Comparison of ENCODE assay signal across 10 cellular contexts in genomic region chr4:38803833-38804653, GRCh38. TPM values are rescaled to one million over a fixed set of nuclear protein-coding genes. Genes with fewer than 3 reads are reported as not detected.
DNase-seq lines count a peak whose midpoint lies in the region; ATAC-seq lines count a peak whose summit lies in the region.
"Had no signal": no experiment of that assay in that cellular context is flagged by ENCODE, and none has a peak within 500 bp of the region (broad histone marks: within the 10 kb centered on the region; RNA-seq: fewer than 3 reads in every experiment).

No MANE protein-coding gene starts in this region.

- H3K4me2 ChIP-seq in neuronal stem cell (ENCODE audit: insufficient read depth, low read length, poor library complexity, severe bottlenecking), result no peak overlapping the region

- no peaks in the 10 kb centered on the region for H3K27me3 Mint-ChIP-seq in activated CD8-positive, alpha-beta memory T cell treated with anti-CD3 and anti-CD28 coated beads, Interleukin-2, amount 10 ng/mL, durations not matched to agents 7 days and 5 days

- CTCF ChIA-PET in activated CD8-positive, alpha-beta memory T cell treated with anti-CD3 and anti-CD28 coated beads, Interleukin-2, amount 10 ng/mL, durations not matched to agents 7 days and 5 days (lab: Charles Lee), result interaction anchor here (0.8 to 5.3 kb wide), 12 partner anchors 11 to 1002 kb away, joined by 3 to 39 read pairs (median 6); partner anchors contain the start of genes TLR10 and TLR6

- no peak overlapping the region for H3K4ac ChIP-seq in neuronal stem cell (ENCODE audit: low read length)

- peak; percentile 31 for ATAC-seq in activated CD8-positive, alpha-beta memory T cell treated with anti-CD3 and anti-CD28 coated beads, Interleukin-2, amount 10 ng/mL, durations not matched to agents 7 days and 5 days
- ATAC-seq in HG03280 (IDR thresholded peaks at IDR 0.05; ENCODE audit: unreplicated experiment), result peak; percentile 47

- peaks cover 14% of the 10 kb centered on the region for H3K9me3 Mint-ChIP-seq in activated CD8-positive, alpha-beta memory T cell treated with anti-CD3 and anti-CD28 coated beads, Interleukin-2, amount 10 ng/mL, durations not matched to agents 7 days and 5 days (ENCODE audit: low read depth)

- H3K18ac ChIP-seq in neuronal stem cell (ENCODE audit: low read length), result no peak overlapping the region

- peaks cover 34% of the 10 kb centered on the region for H3K36me3 Mint-ChIP-seq in activated CD8-positive, alpha-beta memory T cell treated with anti-CD3 and anti-CD28 coated beads, Interleukin-2, amount 10 ng/mL, durations not matched to agents 7 days and 5 days

- H2AFZ ChIP-seq in neuronal stem cell (ENCODE audit: low read length), result no peak overlapping the region

- H2BK120ac ChIP-seq in neuronal stem cell (ENCODE audit: low read depth, low read length), result no peak overlapping the region

- H3K27ac Mint-ChIP-seq in activated CD8-positive, alpha-beta memory T cell treated with anti-CD3 and anti-CD28 coated beads, Interleukin-2, amount 10 ng/mL, durations not matched to agents 7 days and 5 days, result peak overlapping the region; percentile 88

- H3K79me1 ChIP-seq in neuronal stem cell (ENCODE audit: low read depth, low read length), result no peaks in the 10 kb centered on the region

- 17% methylated on average over 6 of the region's 6 CpGs for WGBS in thymus
- no CpG with 5 or more reads among the region's 6 CpGs for WGBS in neuronal stem cell (ENCODE audit: extremely low coverage in 2 of 2, insufficient read length in 2 of 2, insufficient replicate concordance in 1 of 2), 2 donors

- no peak for DNase-seq in activated CD8-positive, alpha-beta memory T cell treated with anti-CD3 and anti-CD28 coated beads, Interleukin-2, amount 10 ng/mL, durations not matched to agents 7 days and 5 days
- no peak for DNase-seq in activated CD8-positive, alpha-beta memory T cell treated with anti-CD3 and anti-CD28 coated beads for 24 hours
- DNase-seq in amniotic epithelial cell (ENCODE audit: low read depth), result peak; percentile 25
- peak; percentile 12 to 53 for DNase-seq in lung microvascular endothelial cell (ENCODE audit: low read depth in 2 of 2)
- DNase-seq in neuronal stem cell (ENCODE audit: low spot score), result no peak
- DNase-seq in NCI-H524 treated with DMSO at 0.1 percent for 48 hours (lab: John Stamatoyannopoulos, UW), result no peak

- H3K4me1 Mint-ChIP-seq in activated CD8-positive, alpha-beta memory T cell treated with anti-CD3 and anti-CD28 coated beads, Interleukin-2, amount 10 ng/mL, durations not matched to agents 7 days and 5 days, result peaks cover 23% of the 10 kb centered on the region

- H2BK15ac ChIP-seq in neuronal stem cell (ENCODE audit: low read length), result no peak overlapping the region

- H3K9ac ChIP-seq in neuronal stem cell (ENCODE audit: low read depth, low read length, poor library complexity), result no peak overlapping the region

- no peak overlapping the region for H3K14ac ChIP-seq in neuronal stem cell (ENCODE audit: low read length)

- H3K27ac ChIP-seq in thymus (ENCODE audit: low read depth) (peak overlapping the region; percentile 67), neuronal stem cell (replicated peaks; ENCODE audit: low read length) (no peak overlapping the region)
- H3K27ac ChIP-seq: C4-2B had no signal

- peaks cover 2% of the 10 kb centered on the region for H3K9me3 ChIP-seq in thymus (ENCODE audit: control insufficient read depth)
- H3K9me3 ChIP-seq in neuronal stem cell (replicated peaks in 1 of 2; ENCODE audit: control insufficient read depth in 2 of 2, insufficient read depth in 1 of 2, low read depth in 1 of 2, low read length in 2 of 2), result peaks cover 7 to 8% of the 10 kb centered on the region in 2 donors

- H3K4me3 ChIP-seq in thymus (ENCODE audit: low read length) (peak overlapping the region; percentile 53), neuronal stem cell (ENCODE audit: low read length in 2 of 2) (no peak overlapping the region)

- H2BK5ac ChIP-seq in neuronal stem cell (ENCODE audit: low read length), result no peak overlapping the region

- no peak overlapping the region for H4K91ac ChIP-seq in neuronal stem cell (ENCODE audit: low read depth, low read length, poor library complexity)

- H3K4me1 ChIP-seq in thymus (ENCODE audit: control insufficient read depth, insufficient read depth, low read length), result no peaks in the 10 kb centered on the region
- H3K4me1 ChIP-seq in neuronal stem cell (ENCODE audit: control insufficient read depth in 2 of 2, insufficient read depth in 1 of 2, low read depth in 1 of 2, low read length in 2 of 2), result no peaks in the 10 kb centered on the region

- H3K27me3 ChIP-seq in thymus (ENCODE audit: control insufficient read depth, insufficient read depth), result no peaks in the 10 kb centered on the region
- H3K27me3 ChIP-seq in neuronal stem cell (ENCODE audit: control insufficient read depth in 3 of 3, insufficient read depth in 3 of 3, low read depth in 1 of 3, low read length in 3 of 3), result peaks cover 0 to 2% (median 0%) of the 10 kb centered on the region in 3 experiments

- H3K36me3 ChIP-seq in thymus (ENCODE audit: control insufficient read depth, insufficient read depth), result peaks cover 4% of the 10 kb centered on the region
- H3K36me3 ChIP-seq in neuronal stem cell (replicated peaks in 1 of 2; ENCODE audit: control insufficient read depth in 2 of 2, insufficient read depth in 2 of 2, low read length in 2 of 2), result no peaks in the 10 kb centered on the region

- no peak overlapping the region for H4K8ac ChIP-seq in neuronal stem cell (ENCODE audit: low read depth, low read length)

- no peak overlapping the region for H2AK5ac ChIP-seq in neuronal stem cell (ENCODE audit: low read depth, low read length)

- peak overlapping the region; percentile 74 for H3K4me3 Mint-ChIP-seq in activated CD8-positive, alpha-beta memory T cell treated with anti-CD3 and anti-CD28 coated beads, Interleukin-2, amount 10 ng/mL, durations not matched to agents 7 days and 5 days

- no peak overlapping the region for H2BK12ac ChIP-seq in neuronal stem cell (ENCODE audit: low read length)

- H3K23ac ChIP-seq in neuronal stem cell (ENCODE audit: low read depth, low read length, poor library complexity), result no peak overlapping the region

RNA-seq across cellular contexts. Expression of gene TLR1, which starts 0.5 kb away (rescaled TPM):
- 1 to 10 TPM; 3.2 to 5.3 TPM for total RNA-seq in activated CD8-positive, alpha-beta memory T cell treated with anti-CD3 and anti-CD28 coated beads, Interleukin-2, amount 10 ng/mL, durations not matched to agents 7 days and 5 days
- 2.6 and 5.0 TPM in 2 replicates for total RNA-seq in lung microvascular endothelial cell
- 6.1 TPM for polyA plus RNA-seq in thymus
- polyA plus RNA-seq in neuronal stem cell (2013, experiment 1 of 2), result not detected
- polyA plus RNA-seq in neuronal stem cell (2013, experiment 2 of 2), result 0.04 TPM

RNA-seq across cellular contexts. Expression of gene TLR10, which starts 21.3 kb away (rescaled TPM):
- under 1 TPM in 1 of 2 experiments, not detected in 1; 0.09 TPM for total RNA-seq in activated CD8-positive, alpha-beta memory T cell treated with anti-CD3 and anti-CD28 coated beads, Interleukin-2, amount 10 ng/mL, durations not matched to agents 7 days and 5 days
- not detected in 2 replicates for total RNA-seq in lung microvascular endothelial cell
- 4.4 TPM for polyA plus RNA-seq in thymus
- not detected for polyA plus RNA-seq in neuronal stem cell (2013, experiment 1 of 2)
- not detected for polyA plus RNA-seq in neuronal stem cell (2013, experiment 2 of 2)
- total RNA-seq: activated CD8-positive, alpha-beta memory T cell treated with anti-CD3 and anti-CD28 coated beads for 36 hours had no signal

RNA-seq across cellular contexts. Expression of gene TLR6, which starts 52.6 kb away (rescaled TPM):
- total RNA-seq in activated CD8-positive, alpha-beta memory T cell treated with anti-CD3 and anti-CD28 coated beads, Interleukin-2, amount 10 ng/mL, durations not matched to agents 7 days and 5 days, result 1 to 10 TPM in 1 of 2 experiments, under 1 TPM in 1; 0.77 to 1.3 TPM
- under 0.01 and 0.22 TPM in 2 replicates for total RNA-seq in lung microvascular endothelial cell
- polyA plus RNA-seq in thymus, result 1.6 TPM
- 0.01 TPM for polyA plus RNA-seq in neuronal stem cell (2013, experiment 1 of 2)
- polyA plus RNA-seq in neuronal stem cell (2013, experiment 2 of 2), result 0.01 TPM

Comparison
In these comparisons a context has a peak if more than half of its experiments do, and no peak if none do; other contexts are left out.
1. DNase-seq: peak in amniotic epithelial cell (single experiment) and lung microvascular endothelial cell (2 of 2); none in activated CD8-positive, alpha-beta memory T cell treated with anti-CD3 and anti-CD28 coated beads, Interleukin-2, amount 10 ng/mL, durations not matched to agents 7 days and 5 days (single experiment), activated CD8-positive, alpha-beta memory T cell treated with anti-CD3 and anti-CD28 coated beads for 24 hours (single experiment), neuronal stem cell (single experiment) and NCI-H524 treated with DMSO at 0.1 percent for 48 hours (single experiment).